Comparison of ENCODE assay signal across 11 cellular contexts in the genomic region with DNA sequence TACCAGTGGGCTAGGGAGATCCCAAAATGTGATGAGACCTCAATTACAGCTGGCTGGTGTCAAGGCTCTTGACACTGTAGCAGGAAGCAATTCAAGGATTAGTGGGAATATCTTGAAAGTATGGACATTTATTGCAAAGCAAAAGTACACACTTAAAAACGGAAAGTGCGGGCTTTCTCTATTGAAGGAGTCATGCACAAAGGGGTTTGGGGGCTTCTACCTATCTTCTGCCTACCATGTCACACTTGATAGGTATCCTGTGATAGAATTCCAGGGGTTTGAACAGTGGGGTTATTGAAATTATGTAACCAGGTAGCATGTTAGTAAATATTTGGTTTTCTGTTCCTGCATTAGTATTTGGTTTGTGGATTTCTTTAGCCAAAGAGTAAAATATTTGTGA.
"Had no signal": no experiment of that assay in that cellular context is flagged by ENCODE, and none has a peak within 500 bp of the region (broad histone marks: within the 10 kb centered on the region; RNA-seq: fewer than 3 reads in every experiment).

No MANE protein-coding gene starts in this region.

- H3K4me3 ChIP-seq: GM23248, GM23338, HAP-1 had no signal

- FAIRE-seq: H1, H54 had no signal

- H3K36me3 ChIP-seq: HAP-1 had no signal

- H3K9ac ChIP-seq: GM23248 had no signal

- ATAC-seq: GM23338, HCT116 had no signal

- DNase-seq: GM23248, GOT3, H7, H9, HCEC 1CT, HFFc6 had no signal

- H3K4me2 ChIP-seq: GM23338 had no signal

- H2AFZ ChIP-seq: GM23248, GM23338 had no signal

- H3K27ac ChIP-seq: GM23248 had no signal
